22 cellular contexts compared by ENCODE assay signal in the genomic region with DNA sequence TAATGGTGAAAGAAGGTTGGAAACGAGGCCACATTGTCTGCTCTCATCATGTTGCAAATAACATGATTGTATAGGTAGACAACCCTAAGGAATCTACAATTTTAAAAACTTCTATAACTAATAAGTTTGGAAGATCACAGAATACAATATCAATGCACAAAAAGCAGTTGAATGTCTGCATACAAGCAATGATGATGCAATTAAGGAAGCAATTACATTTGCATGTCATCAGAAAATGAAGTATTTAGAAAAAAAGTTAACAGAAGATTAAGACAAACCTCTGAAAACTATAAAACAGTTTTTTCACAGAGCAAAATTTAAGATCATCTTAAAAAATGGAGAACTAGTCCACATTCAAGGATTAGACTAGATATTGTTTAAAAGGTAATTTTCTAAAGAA.
"Had no signal": no experiment of that assay in that cellular context is flagged by ENCODE, and none has a peak within 500 bp of the region (broad histone marks: within the 10 kb centered on the region; RNA-seq: fewer than 3 reads in every experiment).

No MANE protein-coding gene starts in this region.

- H3K4me1 Mint-ChIP-seq: IgD-negative memory B cell, T-cell had no signal

- DNase-seq: KBM-7, MV-4-11, NCI-H1048, NCI-H1105, NCI-H1417, NCI-H1436 treated with DMSO at 0.1 percent for 48 hours, NCI-H1694, NCI-H187 treated with DMSO at 0.1 percent for 48 hours, NCI-H2029 treated with DMSO at 0.1 percent for 48 hours, NCI-H2227 treated with DMSO at 0.1 percent for 48 hours, NCI-H524, NCI-H526 treated with DMSO at 0.1 percent for 48 hours, NCI-H748 treated with DMSO at 0.1 percent for 48 hours, RPMI8226, SHP77, SK-N-SH, SW 1271, T-cell had no signal

- H3K4me3 Mint-ChIP-seq: IgD-negative memory B cell; T-cell; T-helper 1 cell treated with Interleukin-12 subunit alpha and Interleukin-12 subunit beta and Interleukin-4 antibody, amounts not matched to agents 30 μg/mL and 1 μg/mL, for 36 hours had no signal

- H3K27ac Mint-ChIP-seq: IgD-negative memory B cell; T-cell; T-helper 1 cell treated with Interleukin-12 subunit alpha and Interleukin-12 subunit beta and Interleukin-4 antibody, amounts not matched to agents 30 μg/mL and 1 μg/mL, for 36 hours had no signal

- ATAC-seq: HepG2, T-cell had no signal

- H3K9ac ChIP-seq: SK-N-SH had no signal

- H3K36me3 Mint-ChIP-seq: IgD-negative memory B cell, T-cell had no signal

- FAIRE-seq: HepG2, RCC 7860 had no signal

- H3K4me2 ChIP-seq: SK-N-SH had no signal
